Comparison of ENCODE assay signal across 10 cellular contexts in the genomic region with DNA sequence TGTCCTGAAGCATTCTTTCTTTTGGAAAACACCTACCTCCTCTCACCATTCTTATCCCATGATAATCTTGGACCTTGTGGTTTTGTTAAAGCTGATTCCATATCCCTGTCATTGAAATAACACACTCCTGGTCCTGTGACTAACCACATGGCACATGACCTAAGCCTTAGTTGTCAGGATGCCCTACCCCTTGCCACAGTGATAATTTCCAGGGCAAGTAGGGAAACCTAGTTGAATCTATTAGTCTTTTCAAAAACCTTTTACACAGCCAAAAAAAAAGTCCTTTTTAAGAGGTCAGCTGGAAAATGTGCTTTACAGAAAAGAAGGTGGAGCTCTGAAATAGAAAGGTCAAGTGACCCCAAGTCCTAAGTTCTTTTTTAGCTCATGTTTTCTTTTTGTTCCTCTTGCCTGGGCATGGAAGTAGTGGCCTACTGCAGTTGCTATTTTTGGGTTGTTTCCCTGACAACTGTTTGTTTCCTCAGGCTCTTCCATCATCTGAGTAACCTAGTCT.
DNase-seq lines count a peak whose midpoint lies in the region; ATAC-seq, FAIRE-seq and TF ChIP-seq lines count a peak whose summit lies in the region.
"Had no signal": no experiment of that assay in that cellular context is flagged by ENCODE, and none has a peak within 500 bp of the region (broad histone marks: within the 10 kb centered on the region; RNA-seq: fewer than 3 reads in every experiment).

No MANE protein-coding gene starts in this region.

- no peak overlapping the region for H3K4me3 ChIP-seq in endothelial cell of umbilical vein (replicated peaks in 1 of 3; ENCODE audit: insufficient read depth in 1 of 3, low read depth in 1 of 3, low read length in 3 of 3)

- CTCF ChIA-PET in endothelial cell of umbilical vein (lab: Charles Lee) = interaction anchor here (1.0 to 2.7 kb wide), 3 partner anchors 9 to 22 kb away, joined by 4 to 9 read pairs (median 8); no protein-coding TSS in a partner anchor

- peak; percentile 75 for FAIRE-seq in endothelial cell of umbilical vein (lab: Jason Lieb, UNC)
- FAIRE-seq: HepG2 had no signal

- H3K9ac ChIP-seq in endothelial cell of umbilical vein (replicated peaks; ENCODE audit: extremely low read depth, insufficient read depth, low read length) = peak overlapping the region; percentile 16

- H3K27ac Mint-ChIP-seq in osteocyte (ENCODE audit: unreplicated experiment) = peak overlapping the region; percentile 76
- H3K27ac Mint-ChIP-seq: activated CD8-positive, alpha-beta T cell treated with anti-CD3 and anti-CD28 coated beads, Interleukin-2, amount 10 ng/mL, durations not matched to agents 7 days and 5 days had no signal

- peak overlapping the region; percentile 59 for H3K27ac ChIP-seq in endothelial cell of umbilical vein (ENCODE audit: insufficient read depth, low read depth, low read length)

- H3K4me2 ChIP-seq in endothelial cell of umbilical vein (ENCODE audit: insufficient read depth, low read length) = peak overlapping the region; percentile 29

- intact Hi-C loops in endothelial cell of umbilical vein (cut with micrococcal nuclease) = loop anchor here (1.0 kb wide), 1 partner anchor 22 kb away; no protein-coding TSS in a partner anchor

- DNase-seq in COLO829 (ENCODE audit: low spot score) (peak; percentile 17), MV-4-11 (lab: John Stamatoyannopoulos, UW) (peak; percentile 73), endothelial cell of umbilical vein (ENCODE audit: low read depth, low spot score) (peak; percentile 63), osteocyte (ENCODE audit: extremely low spot score, unreplicated experiment) (no peak), DMS114 treated with DMSO at 0.1 percent for 48 hours (lab: John Stamatoyannopoulos, UW; ENCODE audit: unreplicated experiment) (no peak), NCI-H2196 (lab: John Stamatoyannopoulos, UW; ENCODE audit: unreplicated experiment) (no peak)
- DNase-seq: activated CD8-positive, alpha-beta T cell treated with anti-CD3 and anti-CD28 coated beads, Interleukin-2, amount 10 ng/mL, durations not matched to agents 7 days and 5 days had no signal

- H3K36me3 Mint-ChIP-seq in osteocyte (ENCODE audit: unreplicated experiment) = no peaks in the 10 kb centered on the region

- H3K9me3 Mint-ChIP-seq in osteocyte (ENCODE audit: unreplicated experiment) = no peaks in the 10 kb centered on the region

- peak overlapping the region; percentile 45 for H2AFZ ChIP-seq in endothelial cell of umbilical vein (ENCODE audit: low read depth, low read length)

- no peak for TF ChIP-seq CTCF in endothelial cell of umbilical vein (IDR thresholded peaks at IDR 0.05; ENCODE audit: extremely low read depth in 1 of 2, insufficient read depth in 1 of 2, low read depth in 1 of 2, low read length in 2 of 2)
- TF ChIP-seq CTCF in osteocyte (IDR thresholded peaks at IDR 0.05) = no peak

- ATAC-seq in HG02981 (IDR thresholded peaks at IDR 0.05; ENCODE audit: unreplicated experiment) = no peak
- ATAC-seq in HG02588 (IDR thresholded peaks at IDR 0.05; ENCODE audit: unreplicated experiment) = no peak
- ATAC-seq: activated CD8-positive, alpha-beta T cell treated with anti-CD3 and anti-CD28 coated beads, Interleukin-2, amount 10 ng/mL, durations not matched to agents 7 days and 5 days; HepG2 had no signal

- H3K36me3 ChIP-seq in endothelial cell of umbilical vein (ENCODE audit: control insufficient read depth in 2 of 2, extremely low read depth in 1 of 2, insufficient read depth in 2 of 2, low read length in 2 of 2) = no peaks in the 10 kb centered on the region

- H3K4me1 ChIP-seq in endothelial cell of umbilical vein (ENCODE audit: control insufficient read depth, extremely low read depth, insufficient read depth, low read length) = peaks cover 5% of the 10 kb centered on the region

- dilution Hi-C loops in endothelial cell of umbilical vein (cut with MboI; ENCODE audit: extremely low pct_ligation_motif_present, low sequenced_read_pairs) = no loop called here

- H3K79me2 ChIP-seq in endothelial cell of umbilical vein (ENCODE audit: control insufficient read depth, insufficient read depth, low read length) = no peaks in the 10 kb centered on the region

- H3K27me3 Mint-ChIP-seq in osteocyte (ENCODE audit: unreplicated experiment) = no peaks in the 10 kb centered on the region

- H4K20me1 ChIP-seq in endothelial cell of umbilical vein (replicated peaks; ENCODE audit: control insufficient read depth, extremely low read depth, insufficient read depth, low read length) = no peaks in the 10 kb centered on the region

- H3K4me1 Mint-ChIP-seq in osteocyte (ENCODE audit: unreplicated experiment) = peaks cover 9% of the 10 kb centered on the region

- H3K27me3 ChIP-seq in endothelial cell of umbilical vein (ENCODE audit: control insufficient read depth in 2 of 2, insufficient read depth in 2 of 2, low read length in 2 of 2) = no peaks in the 10 kb centered on the region

- H3K9me1 ChIP-seq in endothelial cell of umbilical vein (replicated peaks; ENCODE audit: control insufficient read depth, extremely low read depth, insufficient read depth, low read length) = no peaks in the 10 kb centered on the region

- POLR2A ChIA-PET in endothelial cell of umbilical vein (lab: Charles Lee) = no interaction called here

- no peak overlapping the region for H3K4me3 Mint-ChIP-seq in osteocyte (ENCODE audit: unreplicated experiment)
- H3K4me3 Mint-ChIP-seq: activated CD8-positive, alpha-beta T cell treated with anti-CD3 and anti-CD28 coated beads, Interleukin-2, amount 10 ng/mL, durations not matched to agents 7 days and 5 days had no signal

- H3K9me3 ChIP-seq in endothelial cell of umbilical vein (replicated peaks; ENCODE audit: control insufficient read depth, insufficient read depth, low read length) = no peaks in the 10 kb centered on the region

- no peak for TF ChIP-seq POLR2A in endothelial cell of umbilical vein (IDR thresholded peaks at IDR 0.05; ENCODE audit: low read depth, low read length)

- BruUV-seq in endothelial cell of umbilical vein (replicated peaks; lab: Mats Ljungman, UMichigan) = TSS peak; percentile 56

TF ChIP-seq in endothelial cell of umbilical vein, 7 proteins besides CTCF, POLR2A, EP300 and RAD21:
- TF ChIP-seq, protein P1, sequence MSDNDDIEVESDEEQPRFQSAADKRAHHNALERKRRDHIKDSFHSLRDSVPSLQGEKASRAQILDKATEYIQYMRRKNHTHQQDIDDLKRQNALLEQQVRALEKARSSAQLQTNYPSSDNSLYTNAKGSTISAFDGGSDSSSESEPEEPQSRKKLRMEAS (IDR thresholded peaks at IDR 0.05; ENCODE audit: insufficient read depth, insufficient read length) = peak; percentile 7
- peak; percentile 88 for TF ChIP-seq FOS (IDR thresholded peaks at IDR 0.05; ENCODE audit: borderline replicate concordance, insufficient read depth, low read length)
- no peak for TF ChIP-seq EZH2 (IDR thresholded peaks at IDR 0.05; ENCODE audit: borderline replicate concordance, low read depth, low read length, severe bottlenecking)
- TF ChIP-seq GATA2 (IDR thresholded peaks at IDR 0.05; ENCODE audit: insufficient read depth, insufficient read length, low read depth, low read length) = peak; percentile 96
- peak; percentile 21 for TF ChIP-seq JUN (IDR thresholded peaks at IDR 0.05; ENCODE audit: borderline replicate concordance, insufficient read depth, insufficient read length, low read depth)
- no peak for TF ChIP-seq MYC (IDR thresholded peaks at IDR 0.05; ENCODE audit: low read depth, low read length)
- TF ChIP-seq POLR2AphosphoS5 (IDR thresholded peaks at IDR 0.05; ENCODE audit: insufficient read depth, low read depth, low read length) = peak; percentile 13

Comparison
In these comparisons a context has a peak if more than half of its experiments do, and no peak if none do; other contexts are left out.
1. DNase-seq: peak in COLO829 (single experiment), MV-4-11 (single experiment) and endothelial cell of umbilical vein (single experiment); none in osteocyte (single experiment), DMS114 treated with DMSO at 0.1 percent for 48 hours (single experiment) and NCI-H2196 (single experiment).